ENCODE assay signal across 9 cellular contexts in the genomic region with DNA sequence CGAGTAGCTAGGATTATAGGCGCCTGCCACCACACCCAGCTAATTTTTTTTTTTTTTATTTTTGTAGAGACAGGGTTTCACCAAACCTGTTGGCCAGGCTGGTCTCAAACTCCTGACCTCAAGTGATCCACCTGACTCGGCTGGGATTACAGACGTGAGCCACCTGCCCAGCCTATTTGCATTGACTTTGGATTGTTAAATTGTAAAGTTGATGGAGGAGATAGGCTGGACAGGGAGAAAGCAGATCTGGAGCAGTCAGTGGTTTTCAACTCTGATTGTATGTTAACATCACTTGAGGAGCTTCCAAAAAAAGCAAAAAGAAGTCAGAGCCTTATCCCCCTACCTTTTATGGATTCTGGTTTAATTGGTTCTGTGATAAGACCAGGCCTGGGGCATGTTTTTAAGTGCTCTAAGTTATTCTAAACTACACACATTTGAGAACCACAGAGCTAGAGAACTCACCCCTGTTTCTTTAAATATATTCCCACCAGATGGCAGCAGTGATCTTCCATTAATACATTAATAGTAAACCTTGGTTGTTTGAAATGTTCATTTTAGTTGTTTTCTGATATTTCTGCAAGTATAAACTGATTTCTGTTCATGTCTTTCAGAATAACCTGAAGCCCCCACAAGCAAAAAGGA. TPM values are rescaled to one million over a fixed set of nuclear protein-coding genes. Genes with fewer than 3 reads are reported as not detected.
DNase-seq lines count a peak whose midpoint lies in the region; ATAC-seq, FAIRE-seq and TF ChIP-seq lines count a peak whose summit lies in the region.
"Had no signal": no experiment of that assay in that cellular context is flagged by ENCODE, and none has a peak within 500 bp of the region (broad histone marks: within the 10 kb centered on the region; RNA-seq: fewer than 3 reads in every experiment).

No MANE protein-coding gene starts in this region.

- no TSS peak for BruUV-seq in Calu3 (replicated peaks; lab: Mats Ljungman, UMichigan)

- TF ChIP-seq CTCF in neural progenitor cell (IDR thresholded peaks at IDR 0.05) (peak; percentile 52), Calu3 (IDR thresholded peaks at IDR 0.05; ENCODE audit: unreplicated experiment) (no peak)

- peaks cover 32% of the 10 kb centered on the region for H3K36me3 ChIP-seq in neural progenitor cell

- ATAC-seq in HG03565 (IDR thresholded peaks at IDR 0.05; ENCODE audit: unreplicated experiment) = no peak

- CTCF ChIA-PET in Calu3 (lab: Charles Lee) = interaction anchor here (0.6 to 1.9 kb wide), 5 partner anchors 14 to 176 kb away, joined by 3 to 10 read pairs (median 5); no protein-coding TSS in a partner anchor

- intact Hi-C loops in Calu3 (cut with micrococcal nuclease; ENCODE audit: unreplicated experiment) = loop anchor here (1.0 to 10.0 kb wide), 2 partner anchors 176 to 630 kb away; no protein-coding TSS in a partner anchor

- H3K27me3 Mint-ChIP-seq in neural progenitor cell (ENCODE audit: insufficient read depth, low read depth) (no peaks in the 10 kb centered on the region), Calu3 (ENCODE audit: unreplicated experiment) (no peaks in the 10 kb centered on the region)

- no peaks in the 10 kb centered on the region for H4K20me1 ChIP-seq in neural progenitor cell (ENCODE audit: low read depth)

- H3K27me3 ChIP-seq in neural progenitor cell = no peaks in the 10 kb centered on the region

- H3K36me3 Mint-ChIP-seq in neural progenitor cell (peaks cover 17% of the 10 kb centered on the region), Calu3 (ENCODE audit: insufficient read depth, unreplicated experiment) (peaks cover 25% of the 10 kb centered on the region)

- H3K9ac ChIP-seq in neural progenitor cell = no peak overlapping the region

- no peaks in the 10 kb centered on the region for H3K4me1 ChIP-seq in neural progenitor cell

- peak; percentile 23 for DNase-seq in NCI-H146 (lab: John Stamatoyannopoulos, UW)
- peak; percentile 62 for DNase-seq in cerebellar cortex (ENCODE audit: low spot score)
- DNase-seq in neural progenitor cell (ENCODE audit: low spot score) = peak; percentile 59
- no peak for DNase-seq in Calu3
- no peak for DNase-seq in NCI-H226
- DNase-seq in Ammon's horn (ENCODE audit: low spot score) = no peak
- DNase-seq: stimulated activated CD4-positive, alpha-beta T cell treated with anti-CD3 and anti-CD28 coated beads, Interleukin-2, amount 100 ng/mL, for 48 hours had no signal

- no peaks in the 10 kb centered on the region for H3K9me3 ChIP-seq in neural progenitor cell (ENCODE audit: low read depth)

- no peaks in the 10 kb centered on the region for H3K9me3 Mint-ChIP-seq in neural progenitor cell
- H3K9me3 Mint-ChIP-seq in Calu3 (ENCODE audit: low read depth, unreplicated experiment) = no peaks in the 10 kb centered on the region

- H3K4me1 Mint-ChIP-seq in neural progenitor cell = no peaks in the 10 kb centered on the region
- H3K4me1 Mint-ChIP-seq in Calu3 (ENCODE audit: low read depth, unreplicated experiment) = peaks cover 10% of the 10 kb centered on the region

- H3K4me3 Mint-ChIP-seq in neural progenitor cell = no peak overlapping the region
- no peak overlapping the region for H3K4me3 Mint-ChIP-seq in Calu3 (ENCODE audit: low read depth, unreplicated experiment)

- H3K4me2 ChIP-seq in neural progenitor cell = no peak overlapping the region

- no peaks in the 10 kb centered on the region for H3F3A ChIP-seq in neural progenitor cell (ENCODE audit: low read depth)

- peak; percentile 98 for FAIRE-seq in G401.6 (lab: Jason Lieb, UNC)

- no peak overlapping the region for H3K27ac Mint-ChIP-seq in neural progenitor cell
- H3K27ac Mint-ChIP-seq in Calu3 (ENCODE audit: unreplicated experiment) = no peak overlapping the region

- no peak overlapping the region for H2AFZ ChIP-seq in neural progenitor cell (replicated peaks)

- no peak overlapping the region for H3K27ac ChIP-seq in neural progenitor cell

- peaks cover 19% of the 10 kb centered on the region for H3K79me2 ChIP-seq in neural progenitor cell (ENCODE audit: low read depth)

- H3K4me3 ChIP-seq in neural progenitor cell = no peak overlapping the region

RNA-seq across cellular contexts. Expression of a gene that starts 7.5 kb away (rescaled TPM):
- 29.7 and 42.9 TPM in 2 replicates for total RNA-seq in neural progenitor cell (ENCODE audit: low replicate concordance)
- total RNA-seq in Calu3 (2022) = 18.1 and 19.0 TPM in 2 replicates

RNA-seq across cellular contexts. Expression of a gene that starts 15.3 kb away (rescaled TPM):
- total RNA-seq in neural progenitor cell (ENCODE audit: low replicate concordance) (13.8 and 14.0 TPM in 2 replicates), Calu3 (2022) (24.3 and 24.5 TPM in 2 replicates)

RNA-seq across cellular contexts. Expression of a gene that starts 54.0 kb away (rescaled TPM):
- 17.8 and 20.7 TPM in 2 replicates for total RNA-seq in neural progenitor cell (ENCODE audit: low replicate concordance)
- 51.9 and 67.4 TPM in 2 replicates for total RNA-seq in Calu3 (2022)

Comparison
In these comparisons a context has a peak if more than half of its experiments do, and no peak if none do; other contexts are left out.
1. DNase-seq: peak in NCI-H146 (single experiment), cerebellar cortex (single experiment) and neural progenitor cell (single experiment); none in Calu3 (single experiment), NCI-H226 (single experiment) and Ammon's horn (single experiment).